Comparison of ENCODE assay signal across 1 cellular context in the genomic region with DNA sequence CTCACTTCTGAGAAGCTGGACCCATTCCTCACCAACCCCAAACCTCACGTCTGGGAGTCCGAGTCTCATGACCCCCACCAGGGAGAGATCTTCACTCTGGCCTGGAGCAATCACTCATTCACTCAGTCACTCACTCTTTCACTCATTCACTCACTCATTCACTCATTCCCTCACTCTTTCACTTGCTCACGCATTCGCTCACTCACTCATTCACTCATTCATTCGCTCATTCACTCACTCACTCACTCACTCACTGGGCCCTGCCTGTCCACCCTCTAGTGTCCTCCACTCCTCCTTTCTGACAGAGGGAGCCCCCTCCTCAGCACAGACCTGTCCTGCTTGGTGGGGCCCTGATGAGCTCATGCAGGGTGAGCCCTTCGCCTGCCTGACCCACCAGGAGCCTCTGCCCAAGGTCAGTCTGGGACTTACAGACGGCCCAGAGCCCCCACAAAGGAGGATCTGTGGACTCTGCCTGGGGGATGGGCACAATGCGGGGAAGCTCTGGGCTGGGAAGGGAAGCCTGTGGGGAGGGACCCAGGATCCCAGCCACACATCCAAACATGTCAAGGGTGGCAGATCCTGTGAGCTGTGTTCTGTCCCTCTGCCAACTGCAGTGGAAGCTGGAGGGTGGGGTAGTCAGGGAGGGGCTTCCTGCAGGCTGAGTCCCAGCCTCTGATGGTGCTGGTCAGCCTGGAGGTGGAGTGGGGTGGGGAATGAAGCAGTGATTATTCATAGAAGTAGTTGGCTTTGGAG.
TF ChIP-seq lines count a peak whose summit lies in the region.

No MANE protein-coding gene starts in this region.

TF ChIP-seq in GM12878, 131 proteins besides CTCF, POLR2A, EP300 and RAD21:
- 0 out of 2 replicates have a peak, but pooled peaks have one; percentile 4 for TF ChIP-seq TCF3 (IDR thresholded peaks at IDR 0.05; ENCODE audit: borderline replicate concordance, insufficient read depth, low read depth, low read length)
- TF ChIP-seq PML (IDR thresholded peaks at IDR 0.05; ENCODE audit: low read length), result no peak
- TF ChIP-seq ZBED1 (IDR thresholded peaks at IDR 0.05; ENCODE audit: borderline replicate concordance), result no peak
- TF ChIP-seq RAD51 (IDR thresholded peaks at IDR 0.05), result no peak
- TF ChIP-seq EGR1 (IDR thresholded peaks at IDR 0.05; ENCODE audit: borderline replicate concordance in 1 of 2, low read depth in 2 of 2, low read length in 2 of 2), result no peak
- no peak for TF ChIP-seq CBX3 (IDR thresholded peaks at IDR 0.05; ENCODE audit: borderline replicate concordance, low read depth)
- TF ChIP-seq, protein P1, sequence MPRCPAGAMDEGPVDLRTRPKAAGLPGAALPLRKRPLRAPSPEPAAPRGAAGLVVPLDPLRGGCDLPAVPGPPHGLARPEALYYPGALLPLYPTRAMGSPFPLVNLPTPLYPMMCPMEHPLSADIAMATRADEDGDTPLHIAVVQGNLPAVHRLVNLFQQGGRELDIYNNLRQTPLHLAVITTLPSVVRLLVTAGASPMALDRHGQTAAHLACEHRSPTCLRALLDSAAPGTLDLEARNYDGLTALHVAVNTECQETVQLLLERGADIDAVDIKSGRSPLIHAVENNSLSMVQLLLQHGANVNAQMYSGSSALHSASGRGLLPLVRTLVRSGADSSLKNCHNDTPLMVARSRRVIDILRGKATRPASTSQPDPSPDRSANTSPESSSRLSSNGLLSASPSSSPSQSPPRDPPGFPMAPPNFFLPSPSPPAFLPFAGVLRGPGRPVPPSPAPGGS (IDR thresholded peaks at IDR 0.05; ENCODE audit: borderline replicate concordance, insufficient read depth, low read depth, low read length, poor library complexity, severe bottlenecking), result peak; percentile 28
- TF ChIP-seq STAT1 (conservative IDR thresholded peaks at IDR 0.05), result no peak
- no peak for TF ChIP-seq ZNF274 (IDR thresholded peaks at IDR 0.05; ENCODE audit: insufficient read depth, insufficient read length)
TF ChIP-seq in GM12878: peak in this region for 2.
